Comparison of ENCODE assay signal across 34 cellular contexts in genomic region chr15:47934342-47934741, GRCh38.
"Had no signal": no experiment of that assay in that cellular context is flagged by ENCODE, and none has a peak within 500 bp of the region (broad histone marks: within the 10 kb centered on the region; RNA-seq: fewer than 3 reads in every experiment).

No MANE protein-coding gene starts in this region.

- H3K36me3 ChIP-seq: MG63 had no signal

- DNase-seq: Karpas-422, Kasumi-1, MG63, MV-4-11, NCI-H1048, NCI-H1092, NCI-H1092 treated with DMSO at 0.1 percent for 48 hours, NCI-H1105, NCI-H1105 treated with DMSO at 0.1 percent for 48 hours, NCI-H1417, NCI-H1417 treated with DMSO at 0.1 percent for 48 hours, NCI-H1436, NCI-H1436 treated with DMSO at 0.1 percent for 48 hours, NCI-H146, NCI-H1694, NCI-H1694 treated with DMSO at 0.1 percent for 48 hours, NCI-H187, NCI-H187 treated with DMSO at 0.1 percent for 48 hours, NCI-H1930, NCI-H2029, NCI-H2029 treated with DMSO at 0.1 percent for 48 hours, NCI-H2081, NCI-H2081 treated with DMSO at 0.1 percent for 48 hours, NCI-H2107, NCI-H2171, NCI-H2171 treated with DMSO at 0.1 percent for 48 hours, NCI-H2227 treated with DMSO at 0.1 percent for 48 hours, NCI-H226, NCI-H345, NCI-H446, NCI-H446 treated with DMSO at 0.1 percent for 48 hours, NCI-H510A, NCI-H510A treated with DMSO at 0.1 percent for 48 hours had no signal

- H3K4me3 ChIP-seq: MG63 had no signal

- H3K4me2 ChIP-seq: KMS-11 had no signal

- H3K27ac ChIP-seq: KMS-11 had no signal

- H3K9ac ChIP-seq: KMS-11 had no signal

- H3K9me3 ChIP-seq: MG63 had no signal

- H3K27me3 ChIP-seq: MG63 had no signal
